Comparison of ENCODE assay signal across 1 cellular context in the genomic region with DNA sequence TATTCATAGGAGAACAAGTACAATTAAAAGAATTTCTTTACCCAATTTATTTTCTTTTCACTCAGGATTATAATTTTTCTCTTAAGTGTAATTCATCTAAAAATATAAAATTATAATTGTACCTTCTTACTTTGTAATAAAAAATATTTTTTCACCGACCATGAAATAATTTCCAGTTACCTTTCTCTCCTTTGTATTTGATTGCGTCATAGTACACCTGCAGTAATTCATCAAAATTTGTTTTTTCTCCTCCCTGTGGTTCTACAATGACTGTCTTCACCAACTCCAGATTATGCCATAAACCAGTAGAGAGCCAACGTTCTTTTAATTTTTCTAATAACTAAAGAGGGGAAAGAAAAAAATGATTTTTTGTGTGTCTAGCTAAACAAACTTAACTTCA.
A peak's percentile ranks its signal among the peaks of the same experiment; 100 is the strongest.
TF ChIP-seq lines count a peak whose summit lies in the region.

No MANE protein-coding gene starts in this region.

TF ChIP-seq in HepG2, 621 proteins besides CTCF, POLR2A, EP300 and RAD21 (continued from another document):
- TF ChIP-seq MAFG (CRISPR knock-in tag; IDR thresholded peaks at IDR 0.05) (no peak), CEBPB (IDR thresholded peaks at IDR 0.05; ENCODE audit: borderline replicate concordance, low read depth, low read length) (peak; percentile 80), MTA1 (CRISPR knock-in tag; IDR thresholded peaks at IDR 0.05; ENCODE audit: borderline replicate concordance) (no peak), PAF1 (CRISPR knock-in tag; IDR thresholded peaks at IDR 0.05) (no peak), SRF (IDR thresholded peaks at IDR 0.05; ENCODE audit: low read depth, low read length) (no peak), KDM5A (IDR thresholded peaks at IDR 0.05; ENCODE audit: borderline replicate concordance, low read length) (no peak), CREM (IDR thresholded peaks at IDR 0.05) (peak; percentile 21; the same call in 1 of the 2 replicates), CREM (CRISPR knock-in tag; IDR thresholded peaks at IDR 0.05) (no peak)
- TF ChIP-seq, protein P1, sequence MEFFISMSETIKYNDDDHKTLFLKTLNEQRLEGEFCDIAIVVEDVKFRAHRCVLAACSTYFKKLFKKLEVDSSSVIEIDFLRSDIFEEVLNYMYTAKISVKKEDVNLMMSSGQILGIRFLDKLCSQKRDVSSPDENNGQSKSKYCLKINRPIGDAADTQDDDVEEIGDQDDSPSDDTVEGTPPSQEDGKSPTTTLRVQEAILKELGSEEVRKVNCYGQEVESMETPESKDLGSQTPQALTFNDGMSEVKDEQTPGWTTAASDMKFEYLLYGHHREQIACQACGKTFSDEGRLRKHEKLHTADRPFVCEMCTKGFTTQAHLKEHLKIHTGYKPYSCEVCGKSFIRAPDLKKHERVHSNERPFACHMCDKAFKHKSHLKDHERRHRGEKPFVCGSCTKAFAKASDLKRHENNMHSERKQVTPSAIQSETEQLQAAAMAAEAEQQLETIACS (CRISPR knock-in tag; IDR thresholded peaks at IDR 0.05) = no peak
